In genomic region chr11:46275964-46276641, GRCh38 we compare ENCODE assay signal across 15 cellular contexts. TPM values are rescaled to one million over a fixed set of nuclear protein-coding genes. Genes with fewer than 3 reads are reported as not detected.
DNase-seq lines count a peak whose midpoint lies in the region; ATAC-seq and TF ChIP-seq lines count a peak whose summit lies in the region.
"Had no signal": no experiment of that assay in that cellular context is flagged by ENCODE, and none has a peak within 500 bp of the region (broad histone marks: within the 10 kb centered on the region; RNA-seq: fewer than 3 reads in every experiment).

No MANE protein-coding gene starts in this region.

- intact Hi-C loops in left colon (cut with DNase I, micrococcal nuclease) (loop anchor here in 1 of 2 donors (2.0 kb wide), 1 partner anchor 39 kb away; no protein-coding TSS in a partner anchor), dorsolateral prefrontal cortex (cut with DNase I) (no loop called here)

- H3K36me3 ChIP-seq in Peyer's patch = no peaks in the 10 kb centered on the region
- H3K36me3 ChIP-seq: neutrophil had no signal

- no peaks in the 10 kb centered on the region for H3K9me3 ChIP-seq in Peyer's patch
- H3K9me3 ChIP-seq: neutrophil had no signal

- TF ChIP-seq CTCF in Peyer's patch (IDR thresholded peaks at IDR 0.05) (no peak), dorsolateral prefrontal cortex (IDR thresholded peaks at IDR 0.05 in 54 of 56, conservative IDR thresholded peaks at IDR 0.05 in 2 of 56; ENCODE audit: low read depth in 1 of 56, partially characterized antibody in 56 of 56) (no peak)

- H3K27ac ChIP-seq in Peyer's patch = peak overlapping the region in 3 of 4 donors; percentile 64 to 84 (median 80)
- H3K27ac ChIP-seq in dorsolateral prefrontal cortex = no peak overlapping the region
- H3K27ac ChIP-seq: KMS-11, neutrophil had no signal

- peak; percentile 28 for ATAC-seq in left colon
- ATAC-seq in HG02885 (IDR thresholded peaks at IDR 0.05; ENCODE audit: poor library complexity, unreplicated experiment) = no peak

- H3K4me3 ChIP-seq in Peyer's patch (no peak overlapping the region), dorsolateral prefrontal cortex (no peak overlapping the region)

- H3K27me3 ChIP-seq in Peyer's patch (peaks cover 0 to 4% of the 10 kb centered on the region in 2 donors), dorsolateral prefrontal cortex (peaks cover 0 to 55% (median 26%) of the 10 kb centered on the region in 45 donors)

- no peak for TF ChIP-seq POLR2A in Peyer's patch (IDR thresholded peaks at IDR 0.05)

- H3K4me1 ChIP-seq in Peyer's patch = peaks cover 0 to 66% (median 5%) of the 10 kb centered on the region in 4 donors

- DNase-seq in NCI-H1417 (lab: John Stamatoyannopoulos, UW) (peak in 2 of 3 experiments; percentile 36 to 53), NCI-H1417 treated with DMSO at 0.1 percent for 48 hours (lab: John Stamatoyannopoulos, UW) (no peak), Peyer's patch (peak in 1 of 3 donors; percentile 66), left colon (peak; percentile 69 to 79), renal cortical epithelial cell (ENCODE audit: low read depth) (peak; percentile 43), dorsolateral prefrontal cortex (no peak), D341Med (ENCODE audit: low spot score) (no peak)
- DNase-seq: activated CD4-positive, CD25-positive, alpha-beta regulatory T cell; amniotic stem cell; foreskin fibroblast; NCI-H446 treated with DMSO at 0.1 percent for 48 hours; trophoblast cell had no signal

RNA-seq across cellular contexts. Expression of gene CREB3L1, which starts 1.4 kb away (rescaled TPM):
- total RNA-seq in Peyer's patch (10 to 100 TPM; 13.2 to 50.6 (median 30.3) TPM), left colon (100 to 1,000 TPM; 118 to 200 TPM), renal cortical epithelial cell (2.1 and 6.7 TPM in 2 replicates), dorsolateral prefrontal cortex (10 to 100 TPM in 4 of 120 experiments, 1 to 10 TPM in 116; 2.0 to 11.9 (median 4.6) TPM)

Comparison
In these comparisons a context has a peak if more than half of its experiments do, and no peak if none do; other contexts are left out.
1. DNase-seq: peak in NCI-H1417 (2 of 3), left colon (2 of 2) and renal cortical epithelial cell (single experiment); none in NCI-H1417 treated with DMSO at 0.1 percent for 48 hours (single experiment), dorsolateral prefrontal cortex (0 of 10) and D341Med (single experiment).
2. H3K27ac ChIP-seq: peak in Peyer's patch (3 of 4); none in dorsolateral prefrontal cortex (0 of 59).